ENCODE assay signal across 22 cellular contexts in the genomic region with DNA sequence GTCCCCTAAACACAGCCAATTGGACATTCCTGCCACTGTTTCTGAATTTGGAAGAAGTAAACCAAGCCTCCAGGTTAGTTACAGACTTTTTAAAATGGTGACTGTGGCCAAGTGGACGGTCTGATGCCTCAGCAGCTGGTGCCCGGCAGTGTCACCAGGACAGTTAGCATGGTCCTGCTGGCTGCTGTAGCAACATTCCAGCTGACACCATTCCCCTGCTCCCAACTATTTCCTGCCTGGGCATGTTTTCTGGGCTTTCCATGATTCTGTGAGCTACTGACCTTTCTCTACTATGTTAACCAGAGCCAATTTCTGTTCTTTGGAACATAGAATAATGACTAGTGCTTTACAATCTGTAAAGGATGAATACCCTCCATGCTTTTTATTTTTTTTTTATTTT.
A peak's percentile ranks its signal among the peaks of the same experiment; 100 is the strongest.
DNase-seq lines count a peak whose midpoint lies in the region; ATAC-seq, FAIRE-seq and TF ChIP-seq lines count a peak whose summit lies in the region.
"Had no signal": no experiment of that assay in that cellular context is flagged by ENCODE, and none has a peak within 500 bp of the region (broad histone marks: within the 10 kb centered on the region; RNA-seq: fewer than 3 reads in every experiment).

No MANE protein-coding gene starts in this region.

- H2AK5ac ChIP-seq in IMR-90 (ENCODE audit: low read depth, low read length): no peak overlapping the region
- no peak overlapping the region for H2AK5ac ChIP-seq in H1 (ENCODE audit: low read depth, low read length)

- H2AFZ ChIP-seq in IMR-90 (replicated peaks; ENCODE audit: low read length, poor library complexity): peak overlapping the region; percentile 61
- H2AFZ ChIP-seq in H1 (ENCODE audit: low read length): no peak overlapping the region
- H2AFZ ChIP-seq: GM23248 had no signal

- TF ChIP-seq RAD21 in IMR-90 (IDR thresholded peaks at IDR 0.05; ENCODE audit: low read length) (no peak), H1 (IDR thresholded peaks at IDR 0.05 in 1 of 2, conservative IDR thresholded peaks at IDR 0.05 in 1 of 2; ENCODE audit: low read depth in 2 of 2, low read length in 2 of 2) (no peak)

- no peak overlapping the region for H2BK12ac ChIP-seq in H1 (ENCODE audit: low read depth, low read length)

- WGBS in IMR-90 (ENCODE audit: extremely low coverage in 2 of 2, insufficient read length in 1 of 2), 2 experiments: no CpG with 5 or more reads among the region's 2 CpGs
- WGBS in H1 (ENCODE audit: extremely low coverage in 1 of 2, insufficient coverage in 1 of 2, insufficient read length in 1 of 2, insufficient replicate concordance in 2 of 2, low coverage in 1 of 2, low lambda C conversion rate in 2 of 2, missing lambda C conversion rate in 1 of 2), 2 experiments: 96% methylated on average over 2 of the region's 2 CpGs; no CpG with 5 or more reads in 1 of the 2 experiments

- H3K27me3 Mint-ChIP-seq in activated naive CD8-positive, alpha-beta T cell treated with anti-CD3 and anti-CD28 coated beads, Interleukin-2, amount 50 U/mL, for 24 hours: peaks cover 5% of the 10 kb centered on the region

- no peak overlapping the region for H2BK5ac ChIP-seq in IMR-90 (ENCODE audit: low read depth, low read length, poor library complexity, severe bottlenecking)
- H2BK5ac ChIP-seq in H1 (ENCODE audit: low read depth, low read length): 0 out of 2 replicates have a peak overlapping the region, but pooled peaks have one; percentile 52

- H4K8ac ChIP-seq in IMR-90 (ENCODE audit: low read depth in 2 of 2, low read length in 2 of 2) (no peak overlapping the region), H1 (ENCODE audit: extremely low read depth, insufficient read depth, low read length) (no peak overlapping the region)

- no peak overlapping the region for H4K91ac ChIP-seq in IMR-90 (ENCODE audit: insufficient read depth, low read depth, low read length)
- peak overlapping the region; percentile 42 for H4K91ac ChIP-seq in H1 (replicated peaks; ENCODE audit: insufficient read length, low read length)

- CTCF ChIA-PET in IMR-90 (lab: Yijun Ruan, JAX): no interaction called here
- CTCF ChIA-PET in H1 (lab: Charles Lee; ENCODE audit: partially characterized antibody): interaction anchor here (0.6 kb wide), 1 partner anchor 232 kb away, joined by 3 read pairs; no protein-coding TSS in a partner anchor

- no peak for DNase-seq in IMR-90
- DNase-seq in H1 (ENCODE audit: low read depth in 1 of 2, low spot score in 2 of 2): no peak
- DNase-seq in myocyte (ENCODE audit: low read depth): peak; percentile 50
- no peak for DNase-seq in upper lobe of right lung
- no peak for DNase-seq in NCI-H1105 treated with DMSO at 0.1 percent for 48 hours (lab: John Stamatoyannopoulos, UW)
- no peak for DNase-seq in activated naive CD8-positive, alpha-beta T cell treated with anti-CD3 and anti-CD28 coated beads, Interleukin-2, amount 50 U/mL, for 24 hours
- no peak for DNase-seq in H54 (ENCODE audit: insufficient read length, low spot score)
- DNase-seq: ACHN; AML-193; Calu3; CD8-positive, alpha-beta T cell; DMS79 treated with DMSO at 0.1 percent for 48 hours; EL; GM23248; H9; KBM-7 had no signal

- H3K9ac ChIP-seq in IMR-90 (ENCODE audit: low read depth, low read length) (no peak overlapping the region), H1 (replicated peaks in 1 of 4; ENCODE audit: extremely low read depth in 1 of 4, low read depth in 3 of 4, low read length in 3 of 4) (no peak overlapping the region)
- H3K9ac ChIP-seq: BLaER1, GM23248 had no signal

- no peaks in the 10 kb centered on the region for H3K79me1 ChIP-seq in IMR-90 (ENCODE audit: low read depth in 1 of 2, low read length in 2 of 2)
- H3K79me1 ChIP-seq in H1 (ENCODE audit: low read depth, low read length): no peaks in the 10 kb centered on the region

- H3K4me3 ChIP-seq in IMR-90 (ENCODE audit: insufficient read depth, low read depth, low read length) (no peak overlapping the region), H1 (ENCODE audit: extremely low read depth in 1 of 4, insufficient read depth in 2 of 4, low read depth in 3 of 4, low read length in 4 of 4) (no peak overlapping the region), upper lobe of right lung (no peak overlapping the region)
- H3K4me3 ChIP-seq: BLaER1, GM23248 had no signal

- H3K36me3 ChIP-seq in IMR-90 (ENCODE audit: control insufficient read depth, insufficient read depth, low read length): no peaks in the 10 kb centered on the region
- peaks cover 0 to 3% (median 0%) of the 10 kb centered on the region in 4 experiments; a peak in 2 of 8 replicates for H3K36me3 ChIP-seq in H1 (ENCODE audit: control insufficient read depth in 2 of 4, insufficient read depth in 4 of 4, low read length in 3 of 4)
- H3K36me3 ChIP-seq in upper lobe of right lung: no peaks in the 10 kb centered on the region
- H3K36me3 ChIP-seq: BLaER1 had no signal

- H2BK15ac ChIP-seq in IMR-90 (ENCODE audit: low read depth, low read length) (no peak overlapping the region), H1 (ENCODE audit: low read length) (no peak overlapping the region)

- H3K4me1 Mint-ChIP-seq in activated naive CD8-positive, alpha-beta T cell treated with anti-CD3 and anti-CD28 coated beads, Interleukin-2, amount 50 U/mL, for 24 hours: no peaks in the 10 kb centered on the region
- H3K4me1 Mint-ChIP-seq: H9, IgD-negative memory B cell had no signal

- H3K4me1 ChIP-seq in IMR-90 (ENCODE audit: control insufficient read depth, insufficient read depth, low read length) (no peaks in the 10 kb centered on the region), H1 (replicated peaks in 1 of 4; ENCODE audit: control insufficient read depth in 3 of 4, insufficient read depth in 4 of 4, low read length in 3 of 4) (no peaks in the 10 kb centered on the region), upper lobe of right lung (no peaks in the 10 kb centered on the region)
- H3K4me1 ChIP-seq: BLaER1 had no signal

- H4K20me1 ChIP-seq in IMR-90 (ENCODE audit: insufficient read depth, low read length) (no peaks in the 10 kb centered on the region), H1 (replicated peaks in 1 of 2; ENCODE audit: control insufficient read depth in 1 of 2, insufficient read depth in 2 of 2, low read length in 2 of 2) (no peaks in the 10 kb centered on the region)
- H4K20me1 ChIP-seq: BLaER1 had no signal

- no peaks in the 10 kb centered on the region; a peak in 1 of 4 replicates for H3K79me2 ChIP-seq in H1 (ENCODE audit: control insufficient read depth in 1 of 2, insufficient read depth in 2 of 2, low read length in 2 of 2)

- H3K4ac ChIP-seq in IMR-90 (ENCODE audit: low read depth, low read length): no peak overlapping the region
- H3K4ac ChIP-seq in H1 (replicated peaks; ENCODE audit: insufficient read length, low read depth, low read length): no peak overlapping the region

- peaks cover 3% of the 10 kb centered on the region for H3K27me3 ChIP-seq in IMR-90 (ENCODE audit: control insufficient read depth, insufficient read depth, low read length)
- no peaks in the 10 kb centered on the region for H3K27me3 ChIP-seq in H1 (replicated peaks in 1 of 4; ENCODE audit: control insufficient read depth in 3 of 4, extremely low read depth in 1 of 4, insufficient read depth in 3 of 4, low read length in 3 of 4)
- H3K27me3 ChIP-seq in upper lobe of right lung: no peaks in the 10 kb centered on the region
- H3K27me3 ChIP-seq: BLaER1 had no signal

- H3K56ac ChIP-seq in IMR-90 (ENCODE audit: extremely low read depth, insufficient read depth, low read length): no peak overlapping the region
- no peak overlapping the region for H3K56ac ChIP-seq in H1 (replicated peaks; ENCODE audit: insufficient read length, low read depth, low read length)

- TF ChIP-seq CTCF in IMR-90 (conservative IDR thresholded peaks at IDR 0.05; ENCODE audit: low read depth, low read length) (no peak), H1 (IDR thresholded peaks at IDR 0.05; ENCODE audit: control extremely low read depth in 1 of 3, insufficient read depth in 1 of 3, low read depth in 1 of 3, low read length in 3 of 3) (no peak), upper lobe of right lung (IDR thresholded peaks at IDR 0.05) (no peak)

- no peak overlapping the region for H2AK9ac ChIP-seq in IMR-90 (replicated peaks; ENCODE audit: low read depth, low read length, poor library complexity)

- ATAC-seq in IMR-90 (ENCODE audit: low read depth) (no peak; the same call in 1 of the 2 replicates), upper lobe of right lung (peak; percentile 28), GM18867 (IDR thresholded peaks at IDR 0.05; ENCODE audit: unreplicated experiment) (no peak)
- no peak for ATAC-seq in activated naive CD8-positive, alpha-beta T cell treated with anti-CD3 and anti-CD28 coated beads, Interleukin-2, amount 50 U/mL, for 24 hours
- ATAC-seq: CD8-positive, alpha-beta T cell had no signal

- intact Hi-C loops in IMR-90 (cut with micrococcal nuclease) (no loop called here), upper lobe of right lung (cut with DNase I) (no loop called here)

- H3K27ac Mint-ChIP-seq in activated naive CD8-positive, alpha-beta T cell treated with anti-CD3 and anti-CD28 coated beads, Interleukin-2, amount 50 U/mL, for 24 hours: no peak overlapping the region
- H3K27ac Mint-ChIP-seq: CD8-positive, alpha-beta T cell; H9; IgD-negative memory B cell had no signal

- H3K4me3 Mint-ChIP-seq in activated naive CD8-positive, alpha-beta T cell treated with anti-CD3 and anti-CD28 coated beads, Interleukin-2, amount 50 U/mL, for 24 hours: no peak overlapping the region
- H3K4me3 Mint-ChIP-seq: CD8-positive, alpha-beta T cell; H9; IgD-negative memory B cell had no signal

- no peaks in the 10 kb centered on the region for H3K36me3 Mint-ChIP-seq in activated naive CD8-positive, alpha-beta T cell treated with anti-CD3 and anti-CD28 coated beads, Interleukin-2, amount 50 U/mL, for 24 hours (ENCODE audit: low read depth)
- H3K36me3 Mint-ChIP-seq: CD8-positive, alpha-beta T cell; IgD-negative memory B cell had no signal

- no TSS peak for BruUV-seq in IMR-90 (replicated peaks; lab: Mats Ljungman, UMichigan)

- H3K14ac ChIP-seq in IMR-90 (replicated peaks; ENCODE audit: low read depth, low read length): no peak overlapping the region
- H3K14ac ChIP-seq in H1 (ENCODE audit: insufficient read length): no peak overlapping the region

- TF ChIP-seq POLR2A in IMR-90 (IDR thresholded peaks at IDR 0.05; ENCODE audit: low read depth, low read length): no peak
- no peak for TF ChIP-seq POLR2A in H1 (IDR thresholded peaks at IDR 0.05; ENCODE audit: control extremely low read depth in 1 of 2, low read depth in 2 of 2, low read length in 2 of 2)
- TF ChIP-seq POLR2A in H54 (IDR thresholded peaks at IDR 0.05; ENCODE audit: low read depth, low read length): no peak

- no peak for FAIRE-seq in H1 (lab: Jason Lieb, UNC)
- FAIRE-seq in H54 (lab: Jason Lieb, UNC): no peak
- FAIRE-seq: A204.1, GM12891, HTR-8/SVneo had no signal

- no peak for TF ChIP-seq EP300 in H1 (IDR thresholded peaks at IDR 0.05; ENCODE audit: borderline replicate concordance in 1 of 2, low read depth in 2 of 2, low read length in 2 of 2)

- H2BK120ac ChIP-seq in IMR-90 (ENCODE audit: low read depth, low read length) (no peak overlapping the region), H1 (replicated peaks; ENCODE audit: low read depth, low read length) (no peak overlapping the region)

- dilution Hi-C loops in IMR-90 (cut with HindIII; ENCODE audit: low sequenced_read_pairs, unreplicated experiment): no loop called here

- H3K4me2 ChIP-seq in IMR-90 (ENCODE audit: low read depth, low read length): no peak overlapping the region
- H3K4me2 ChIP-seq in H1 (ENCODE audit: insufficient read depth in 1 of 2, low read depth in 2 of 2, low read length in 2 of 2): no peak overlapping the region
- H3K4me2 ChIP-seq: BLaER1 had no signal

- no peaks in the 10 kb centered on the region for H3K9me1 ChIP-seq in IMR-90 (ENCODE audit: insufficient read depth, low read length)

- in situ Hi-C loops in IMR-90 (cut with MboI; ENCODE audit: low sequenced_read_pairs): no loop called here

- no peak overlapping the region for H3K27ac ChIP-seq in IMR-90 (ENCODE audit: insufficient read depth, low read length)
- no peak overlapping the region for H3K27ac ChIP-seq in H1 (ENCODE audit: low read depth, low read length)
- H3K27ac ChIP-seq in upper lobe of right lung: no peak overlapping the region
- H3K27ac ChIP-seq: BLaER1, GM23248 had no signal

- H3K9me3 ChIP-seq in IMR-90 (ENCODE audit: control insufficient read depth, insufficient read depth, low read length) (no peaks in the 10 kb centered on the region), H1 (ENCODE audit: insufficient read depth in 2 of 2, low read depth in 1 of 2, low read length in 1 of 2) (peaks cover 0 to 13% of the 10 kb centered on the region in 2 experiments; a peak in 2 of 4 replicates), upper lobe of right lung (peaks cover 5% of the 10 kb centered on the region)

- POLR2A ChIA-PET in IMR-90 (lab: Charles Lee; ENCODE audit: unreplicated experiment): no interaction called here
- POLR2A ChIA-PET in H1 (lab: Charles Lee; ENCODE audit: partially characterized antibody): interaction anchor here (0.9 to 1.9 kb wide), 2 partner anchors 13 to 25 kb away, joined by 3 to 5 read pairs; no protein-coding TSS in a partner anchor

- H3K23ac ChIP-seq in IMR-90 (ENCODE audit: low read depth, low read length) (no peak overlapping the region), H1 (ENCODE audit: insufficient read length) (no peak overlapping the region)

- H3K18ac ChIP-seq in IMR-90 (ENCODE audit: low read depth, low read length): no peak overlapping the region
- H3K18ac ChIP-seq in H1 (ENCODE audit: extremely low read depth, low read length): no peak overlapping the region

- peaks cover 9% of the 10 kb centered on the region for H3K9me3 Mint-ChIP-seq in activated naive CD8-positive, alpha-beta T cell treated with anti-CD3 and anti-CD28 coated beads, Interleukin-2, amount 50 U/mL, for 24 hours

- H3K23me2 ChIP-seq in H1 (ENCODE audit: low read depth, low read length): no peaks in the 10 kb centered on the region

- H4K5ac ChIP-seq in IMR-90 (ENCODE audit: low read depth, low read length) (no peak overlapping the region), H1 (ENCODE audit: insufficient read length, low read depth, low read length) (no peak overlapping the region)

- H2BK20ac ChIP-seq in IMR-90 (ENCODE audit: low read depth, low read length) (no peak overlapping the region), H1 (ENCODE audit: low read length) (no peak overlapping the region)
